In genomic region chr6:135085700-135086413, GRCh38 we compare ENCODE assay signal across 10 cellular contexts. TPM values are rescaled to one million over a fixed set of nuclear protein-coding genes. Genes with fewer than 3 reads are reported as not detected.
DNase-seq lines count a peak whose midpoint lies in the region; ATAC-seq, FAIRE-seq and TF ChIP-seq lines count a peak whose summit lies in the region.
"Had no signal": no experiment of that assay in that cellular context is flagged by ENCODE, and none has a peak within 500 bp of the region (broad histone marks: within the 10 kb centered on the region; RNA-seq: fewer than 3 reads in every experiment).

No MANE protein-coding gene starts in this region.

- peaks cover 15% of the 10 kb centered on the region for H3K9me3 ChIP-seq in CD4-positive, alpha-beta T cell (ENCODE audit: control insufficient read depth, low read length)
- peaks cover 11% of the 10 kb centered on the region; the same call in 1 of the 2 replicates for H3K9me3 ChIP-seq in MG63
- no peaks in the 10 kb centered on the region; the same call in 2 of the 3 replicates for H3K9me3 ChIP-seq in GM12878 (replicated peaks; ENCODE audit: control insufficient read depth, insufficient read depth, low read length)
- no peaks in the 10 kb centered on the region for H3K9me3 ChIP-seq in suprapubic skin
- no peaks in the 10 kb centered on the region for H3K9me3 ChIP-seq in uterus

- intact Hi-C loops in CD4-positive, alpha-beta T cell (cut with DNase I, micrococcal nuclease) = loop anchor here in 1 of 2 experiments (5.0 kb wide), 1 partner anchor 96 kb away; the partner anchor contains the start of gene MYB
- intact Hi-C loops in GM12878 (cut with micrococcal nuclease; ENCODE audit: unreplicated experiment) = loop anchor here (2.0 kb wide), 1 partner anchor 83 kb away; no protein-coding TSS in a partner anchor
- intact Hi-C loops in uterus (cut with DNase I; ENCODE audit: low total_unique reads) = no loop called here

- H3K27me3 ChIP-seq in CD4-positive, alpha-beta T cell (ENCODE audit: control insufficient read depth, insufficient read depth, low read length) = no peaks in the 10 kb centered on the region
- H3K27me3 ChIP-seq in MG63 (peaks cover 3% of the 10 kb centered on the region), GM12878 (replicated peaks in 1 of 2; ENCODE audit: control insufficient read depth in 2 of 2, insufficient read depth in 2 of 2, low read length in 1 of 2) (no peaks in the 10 kb centered on the region; a peak in 1 of 4 replicates), suprapubic skin (no peaks in the 10 kb centered on the region), uterus (no peaks in the 10 kb centered on the region)

- SMC1A ChIA-PET in GM12878 (lab: Charles Lee; ENCODE audit: uncharacterized antibody, unreplicated experiment) = interaction anchor here (0.6 to 8.1 kb wide), 33 partner anchors 9 to 798 kb away, joined by 3 to 56 read pairs (median 8); partner anchors contain the start of gene HBS1L

- no peak for DNase-seq in CD4-positive, alpha-beta T cell
- DNase-seq in GM12864 (ENCODE audit: low read depth) = no peak
- DNase-seq in MG63 = no peak
- DNase-seq in GM12878 (ENCODE audit: low read depth, low spot score) = no peak
- DNase-seq in suprapubic skin (ENCODE audit: low spot score in 2 of 2) = no peak
- DNase-seq in uterus = no peak
- DNase-seq in type B pancreatic cell (ENCODE audit: extremely low spot score, unreplicated experiment) = no peak
- DNase-seq: aorta, nucleus accumbens had no signal

- H3K36me3 ChIP-seq in MG63 (no peaks in the 10 kb centered on the region), GM12878 (ENCODE audit: control insufficient read depth in 2 of 2, insufficient read depth in 2 of 2, low read length in 1 of 2) (no peaks in the 10 kb centered on the region), suprapubic skin (no peaks in the 10 kb centered on the region), uterus (no peaks in the 10 kb centered on the region)

- H3K9ac ChIP-seq in GM12878 (ENCODE audit: control insufficient read depth, insufficient read depth, low read length) = peak overlapping the region; percentile 63

- CTCF ChIA-PET in CD4-positive, alpha-beta T cell (lab: Charles Lee) = interaction anchor here (1.2 to 4.7 kb wide), 4 partner anchors 13 to 98 kb away, joined by 3 to 20 read pairs (median 5); no protein-coding TSS in a partner anchor
- CTCF ChIA-PET in GM12878 (lab: Yijun Ruan, JAX) = interaction anchor here (0.9 to 8.1 kb wide), 21 partner anchors 9 to 337 kb away, joined by 3 to 73 read pairs (median 7); partner anchors contain the start of gene HBS1L

- peak overlapping the region; percentile 27; the same call in 1 of the 2 replicates for H3K4me3 ChIP-seq in GM12864 (ENCODE audit: low read depth, low read length)
- H3K4me3 ChIP-seq in MG63 = peak overlapping the region; percentile 28
- peak overlapping the region; percentile 39; the same call in 1 of the 2 replicates for H3K4me3 ChIP-seq in GM12878
- no peak overlapping the region for H3K4me3 ChIP-seq in suprapubic skin
- no peak overlapping the region for H3K4me3 ChIP-seq in uterus
- H3K4me3 ChIP-seq: lung had no signal

- 0% methylated on average over 1 of the region's 1 CpG for WGBS in GM12878 (ENCODE audit: insufficient coverage, insufficient replicate concordance, low lambda C conversion rate, missing lambda C conversion rate)
- WGBS in suprapubic skin = 81% methylated on average over 1 of the region's 1 CpG

- H2AFZ ChIP-seq in GM12878 (ENCODE audit: control insufficient read depth, low read depth, low read length) = peak overlapping the region; percentile 89

- no peak for FAIRE-seq in GM12878 (lab: Jason Lieb, UNC)

- peak overlapping the region; percentile 47 for H3K27ac ChIP-seq in CD4-positive, alpha-beta T cell (ENCODE audit: low read depth, low read length)
- H3K27ac ChIP-seq in GM12878 (ENCODE audit: control insufficient read depth, insufficient read depth) = peak overlapping the region; percentile 86
- H3K27ac ChIP-seq in suprapubic skin = no peak overlapping the region
- no peak overlapping the region for H3K27ac ChIP-seq in uterus

- peaks cover 9% of the 10 kb centered on the region for H3K9me3 Mint-ChIP-seq in CD4-positive, alpha-beta T cell
- H3K9me3 Mint-ChIP-seq in type B pancreatic cell = peaks cover 4% of the 10 kb centered on the region

- in situ Hi-C loops in GM12878 (cut with MboI) = no loop called here

- H3K79me2 ChIP-seq in GM12878 (ENCODE audit: control insufficient read depth, insufficient read depth, low read length) = no peaks in the 10 kb centered on the region

- H4K20me1 ChIP-seq in GM12878 (ENCODE audit: control insufficient read depth, insufficient read depth) = no peaks in the 10 kb centered on the region

- H3K4me3 Mint-ChIP-seq in CD4-positive, alpha-beta T cell = peak overlapping the region; percentile 78
- H3K4me3 Mint-ChIP-seq in type B pancreatic cell = no peak overlapping the region

- H3K4me2 ChIP-seq in GM12878 (ENCODE audit: control insufficient read depth, insufficient read depth) = peak overlapping the region; percentile 94

- RAD21 ChIA-PET in GM12878 (lab: Charles Lee; ENCODE audit: unreplicated experiment) = interaction anchor here (0.7 to 6.0 kb wide), 35 partner anchors 8 to 352 kb away, joined by 3 to 75 read pairs (median 5); partner anchors contain the start of gene HBS1L

- H3K27ac Mint-ChIP-seq in CD4-positive, alpha-beta T cell = peak overlapping the region; percentile 94
- H3K27ac Mint-ChIP-seq in type B pancreatic cell = no peak overlapping the region

- H3K27me3 Mint-ChIP-seq in CD4-positive, alpha-beta T cell = no peaks in the 10 kb centered on the region
- H3K27me3 Mint-ChIP-seq in type B pancreatic cell = peaks cover 10% of the 10 kb centered on the region

- peaks cover 64% of the 10 kb centered on the region for H3K4me1 Mint-ChIP-seq in CD4-positive, alpha-beta T cell (ENCODE audit: low read depth)
- no peaks in the 10 kb centered on the region for H3K4me1 Mint-ChIP-seq in type B pancreatic cell (ENCODE audit: unreplicated experiment)

- TF ChIP-seq POLR2A in GM12878 (IDR thresholded peaks at IDR 0.05; ENCODE audit: low read depth, low read length) (no peak), suprapubic skin (IDR thresholded peaks at IDR 0.05) (no peak), uterus (IDR thresholded peaks at IDR 0.05) (no peak)

- no peak for TF ChIP-seq CTCF in CD4-positive, alpha-beta T cell (IDR thresholded peaks at IDR 0.05)
- no peak for TF ChIP-seq CTCF in GM12864 (IDR thresholded peaks at IDR 0.05; ENCODE audit: low read depth, low read length, missing control alignments)
- TF ChIP-seq CTCF in GM12878 (IDR thresholded peaks at IDR 0.05 in 2 of 3, conservative IDR thresholded peaks at IDR 0.05 in 1 of 3; ENCODE audit: control insufficient read depth in 2 of 3, extremely low read depth in 1 of 3, insufficient read depth in 1 of 3, low read depth in 3 of 3, low read length in 3 of 3) = no peak
- TF ChIP-seq CTCF in suprapubic skin (IDR thresholded peaks at IDR 0.05) = no peak
- no peak for TF ChIP-seq CTCF in uterus (IDR thresholded peaks at IDR 0.05)
- no peak for TF ChIP-seq CTCF in type B pancreatic cell (conservative IDR thresholded peaks at IDR 0.05)

- peaks cover 23% of the 10 kb centered on the region for H3K36me3 Mint-ChIP-seq in CD4-positive, alpha-beta T cell (ENCODE audit: low read depth)
- H3K36me3 Mint-ChIP-seq in type B pancreatic cell = no peaks in the 10 kb centered on the region

- peak in 1 of 2 experiments; percentile 36; a peak in 1 of 4 replicates for TF ChIP-seq EP300 in GM12878 (IDR thresholded peaks at IDR 0.05; ENCODE audit: borderline replicate concordance in 1 of 2, control insufficient read depth in 1 of 2, low read depth in 2 of 2, low read length in 2 of 2)
- no peak for TF ChIP-seq EP300 in suprapubic skin (IDR thresholded peaks at IDR 0.05)

- POLR2A ChIA-PET in CD4-positive, alpha-beta T cell (lab: Charles Lee) = interaction anchor here (1.1 to 5.6 kb wide), 7 partner anchors 9 to 97 kb away, joined by 3 to 57 read pairs (median 16); partner anchors contain the start of genes HBS1L and MYB
- POLR2A ChIA-PET in GM12878 (lab: Charles Lee) = interaction anchor here (0.5 to 5.1 kb wide), 16 partner anchors 9 to 712 kb away, joined by 3 to 28 read pairs (median 6); partner anchors contain the start of genes HBS1L and MYB

- peaks cover 33% of the 10 kb centered on the region for H3K4me1 ChIP-seq in GM12878 (ENCODE audit: control insufficient read depth, insufficient read depth, low read length)
- no peaks in the 10 kb centered on the region for H3K4me1 ChIP-seq in suprapubic skin
- no peaks in the 10 kb centered on the region for H3K4me1 ChIP-seq in uterus

- TF ChIP-seq RAD21 in GM12878 (IDR thresholded peaks at IDR 0.05; ENCODE audit: insufficient read depth, low read depth, low read length) = 0 out of 2 replicates have a peak, but pooled peaks have one; percentile 3

- BruUV-seq in GM12878 (replicated peaks; lab: Mats Ljungman, UMichigan) = no TSS peak

- no peak for ATAC-seq in CD4-positive, alpha-beta T cell (ENCODE audit: poor library complexity)
- peak; percentile 54 for ATAC-seq in GM12878

TF ChIP-seq in GM12878, 131 proteins besides CTCF, POLR2A, EP300 and RAD21 (continues in another document):
- no peak for TF ChIP-seq MTA2 (IDR thresholded peaks at IDR 0.05; ENCODE audit: low read depth)

RNA-seq across cellular contexts. Expression of gene HBS1L, which starts 31.2 kb away (rescaled TPM):
- total RNA-seq in CD4-positive, alpha-beta T cell = 100 to 1,000 TPM; 106 to 117 TPM
- total RNA-seq in MG63 (2014; rRNA removed; shearing (Covaris generic); ENCODE audit: low replicate concordance) = 78.6 and 86.9 TPM in 2 replicates
- 177 and 182 TPM in 2 replicates for total RNA-seq in GM12878 (2013; cell fraction: nucleolus; rRNA removed)
- total RNA-seq in GM12878 (2014; rRNA removed) = 67.9 and 90.2 TPM in 2 replicates
- total RNA-seq in GM12878 (2014; rRNA removed; fragmentation: Illumina TruSeq; extraction: Trizol) = 85.9 and 93.6 TPM in 2 replicates
- total RNA-seq in GM12878 (2021) = 68.1 and 79.1 TPM in 2 replicates
- polyA plus RNA-seq in GM12878 (2011; ENCODE audit: low read depth) = 74.4 TPM
- polyA plus RNA-seq in GM12878 (2011; rRNA removed) = 106 and 146 TPM in 2 replicates
- 36.2 and 41.1 TPM in 2 replicates for polyA plus RNA-seq in GM12878 (2011; cell fraction: cytosol; rRNA removed)
- 53.7 and 60.6 TPM in 2 replicates for polyA plus RNA-seq in GM12878 (2011; cell fraction: nucleus; rRNA removed)
- polyA plus RNA-seq in GM12878 (2012) = 51.2 and 61.3 TPM in 2 replicates
- 74.0 and 96.1 TPM in 2 replicates for polyA plus RNA-seq in GM12878 (2014; fragmentation: Illumina TruSeq; extraction: Trizol)
- polyA plus RNA-seq in GM12878 (2014; fragmentation: Nextera tagmentation; extraction: Ambion mirVana) = 10 to 100 TPM; 58.7 to 83.6 TPM
- 53.4 and 71.1 TPM in 2 replicates for polyA plus RNA-seq in GM12878 (2014; rRNA removed)
- 100 to 1,000 TPM; 132 to 142 TPM for polyA plus RNA-seq in GM12878 (2016; fragmentation: Nextera tagmentation; extraction: Ambion mirVana)
- polyA minus RNA-seq in GM12878 (2011; rRNA and poly(A)+ RNA removed) = 92.4 and 120 TPM in 2 replicates
- polyA minus RNA-seq in GM12878 (2011; cell fraction: cytosol; rRNA and poly(A)+ RNA removed) = 40.5 and 42.4 TPM in 2 replicates
- polyA minus RNA-seq in GM12878 (2011; cell fraction: nucleus; rRNA and poly(A)+ RNA removed) = 58.0 and 75.3 TPM in 2 replicates
- 10 to 100 TPM; 33.9 to 43.0 (median 36.1) TPM for total RNA-seq in suprapubic skin
- 100 to 1,000 TPM in 1 of 4 donors, 10 to 100 TPM in 3; 23.8 to 116 (median 69.2) TPM for total RNA-seq in uterus
- 55.8 and 71.0 TPM in 2 replicates for total RNA-seq in type B pancreatic cell (ENCODE audit: low replicate concordance)

Comparison
In these comparisons a context has a peak if more than half of its experiments do, and no peak if none do; other contexts are left out.
1. H3K27ac ChIP-seq: peak in CD4-positive, alpha-beta T cell (single experiment) and GM12878 (single experiment); none in suprapubic skin (single experiment) and uterus (0 of 2).
2. H3K4me3 ChIP-seq: peak in GM12864 (single experiment), MG63 (single experiment) and GM12878 (single experiment); none in suprapubic skin (single experiment) and uterus (0 of 2).